ENCODE assay signal across 8 cellular contexts in genomic region chr17:37608369-37609169, GRCh38. TPM values are rescaled to one million over a fixed set of nuclear protein-coding genes. Genes with fewer than 3 reads are reported as not detected.
A peak's percentile ranks its signal among the peaks of the same experiment; 100 is the strongest.
DNase-seq lines count a peak whose midpoint lies in the region; ATAC-seq and TF ChIP-seq lines count a peak whose summit lies in the region.

No MANE protein-coding gene starts in this region.

- H3K4me1 ChIP-seq in DOHH2 (ENCODE audit: control insufficient read depth, low read length) (peaks cover 57% of the 10 kb centered on the region), ectodermal cell (ENCODE audit: control insufficient read depth, insufficient read depth, low read length) (no peaks in the 10 kb centered on the region), thoracic aorta (ENCODE audit: control insufficient read depth in 1 of 2, low read depth in 2 of 2) (peaks cover 26 to 32% of the 10 kb centered on the region in 2 donors)

- peaks cover 34% of the 10 kb centered on the region for H3F3A ChIP-seq in DOHH2 (ENCODE audit: control insufficient read depth, insufficient read depth)

- intact Hi-C loops in lower leg skin (cut with DNase I; ENCODE audit: low total_unique reads): no loop called here

- no peak for TF ChIP-seq CTCF in DOHH2 (IDR thresholded peaks at IDR 0.05; ENCODE audit: low read depth, low read length, poor library complexity, severe bottlenecking)
- no peak for TF ChIP-seq CTCF in lower leg skin (IDR thresholded peaks at IDR 0.05)
- TF ChIP-seq CTCF in thoracic aorta (IDR thresholded peaks at IDR 0.05): no peak

- DNase-seq in Kasumi-1 (lab: John Stamatoyannopoulos, UW): peak; percentile 64 to 68
- peak; percentile 28 for DNase-seq in SKM-1 treated with dmso at 0.1 percent for 144 hours (lab: John Stamatoyannopoulos, UW; ENCODE audit: unreplicated experiment)
- peak in 1 of 2 donors; percentile 40 for DNase-seq in lower leg skin (ENCODE audit: low spot score in 2 of 2)
- peak; percentile 5 for DNase-seq in thoracic aorta (ENCODE audit: low spot score)
- DNase-seq in activated CD8-positive, alpha-beta memory T cell treated with anti-CD3 and anti-CD28 coated beads, Interleukin-2, amount 50 U/mL, for 48 hours: no peak

- 6 to 9% methylated on average over 24 to 26 of the region's 26 CpGs for whole genome bisulfite sequencing in ectodermal cell, 2 experiments
- 0% methylated on average over 13 to 22 of the region's 26 CpGs for WGBS in lower leg skin, 2 donors

- peak overlapping the region; percentile 96 for H3K4me3 ChIP-seq in DOHH2 (ENCODE audit: low read length)
- H3K4me3 ChIP-seq in ectodermal cell (ENCODE audit: insufficient read depth, low read depth, low read length): peak overlapping the region; percentile 65
- peak overlapping the region; percentile 95 for H3K4me3 ChIP-seq in lower leg skin (ENCODE audit: low read depth, poor library complexity, severe bottlenecking)
- H3K4me3 ChIP-seq in thoracic aorta: peak overlapping the region; percentile 94

- TF ChIP-seq POLR2A in lower leg skin (IDR thresholded peaks at IDR 0.05): no peak

- H3K4me2 ChIP-seq in DOHH2 (ENCODE audit: low read length): peak overlapping the region; percentile 71

- no peaks in the 10 kb centered on the region for H4K20me1 ChIP-seq in DOHH2 (ENCODE audit: control insufficient read depth, insufficient read depth, low read depth, low read length)

- H3K79me2 ChIP-seq in DOHH2 (ENCODE audit: control insufficient read depth, low read length): peaks cover 46% of the 10 kb centered on the region

- H3K9me2 ChIP-seq in DOHH2 (replicated peaks; ENCODE audit: control insufficient read depth, low read length): no peaks in the 10 kb centered on the region

- H3K27ac ChIP-seq in DOHH2 (ENCODE audit: low read depth, low read length) (peak overlapping the region; percentile 96), ectodermal cell (ENCODE audit: insufficient read depth, low read depth, low read length, poor library complexity, severe bottlenecking) (peak overlapping the region; percentile 68), thoracic aorta (peak overlapping the region; percentile 85 to 86)

- H3K36me3 ChIP-seq in DOHH2 (ENCODE audit: control insufficient read depth, low read length) (peaks cover 59% of the 10 kb centered on the region), ectodermal cell (ENCODE audit: control insufficient read depth, insufficient read depth, low read length) (peaks cover 9% of the 10 kb centered on the region), thoracic aorta (no peaks in the 10 kb centered on the region)

- ATAC-seq in GM21529 (IDR thresholded peaks at IDR 0.05; ENCODE audit: unreplicated experiment) (peak; percentile 19), thoracic aorta (ENCODE audit: insufficient number of reproducible peaks, low FRiP score, low read depth) (no peak)

- H3K27me3 ChIP-seq in DOHH2 (ENCODE audit: control insufficient read depth, low read length) (no peaks in the 10 kb centered on the region), ectodermal cell (ENCODE audit: control insufficient read depth, insufficient read depth, low read length, poor library complexity, severe bottlenecking) (no peaks in the 10 kb centered on the region), thoracic aorta (replicated peaks; ENCODE audit: insufficient read depth) (no peaks in the 10 kb centered on the region)

- no peaks in the 10 kb centered on the region for H3K9me3 ChIP-seq in DOHH2 (ENCODE audit: control insufficient read depth, insufficient read depth, low read length)
- H3K9me3 ChIP-seq in ectodermal cell (ENCODE audit: control insufficient read depth, low read length): no peaks in the 10 kb centered on the region
- H3K9me3 ChIP-seq in thoracic aorta: no peaks in the 10 kb centered on the region

RNA-seq across cellular contexts. Expression of gene SYNRG, which starts 0.6 kb away (rescaled TPM):
- 51.4 TPM for polyA plus RNA-seq in ectodermal cell (2013, experiment 1 of 4)
- polyA plus RNA-seq in ectodermal cell (2013, experiment 2 of 4): 53.0 TPM
- 39.9 TPM for polyA plus RNA-seq in ectodermal cell (2013, experiment 3 of 4)
- polyA plus RNA-seq in ectodermal cell (2013, experiment 4 of 4): 43.5 TPM
- total RNA-seq in lower leg skin: 10 to 100 TPM; 23.3 to 40.7 (median 24.5) TPM
- 10 to 100 TPM; 23.6 to 28.6 TPM for total RNA-seq in thoracic aorta

RNA-seq across cellular contexts. Expression of gene DDX52, which starts 34.7 kb away (rescaled TPM):
- 50.7 TPM for polyA plus RNA-seq in ectodermal cell (2013, experiment 1 of 4)
- polyA plus RNA-seq in ectodermal cell (2013, experiment 2 of 4): 63.1 TPM
- 38.5 TPM for polyA plus RNA-seq in ectodermal cell (2013, experiment 3 of 4)
- polyA plus RNA-seq in ectodermal cell (2013, experiment 4 of 4): 47.9 TPM
- total RNA-seq in lower leg skin (10 to 100 TPM; 18.1 to 20.4 (median 19.4) TPM), thoracic aorta (10 to 100 TPM in 1 of 2 donors, 1 to 10 TPM in 1; 9.2 to 22.7 TPM)
